ENCODE assay signal across 23 cellular contexts in the genomic region with DNA sequence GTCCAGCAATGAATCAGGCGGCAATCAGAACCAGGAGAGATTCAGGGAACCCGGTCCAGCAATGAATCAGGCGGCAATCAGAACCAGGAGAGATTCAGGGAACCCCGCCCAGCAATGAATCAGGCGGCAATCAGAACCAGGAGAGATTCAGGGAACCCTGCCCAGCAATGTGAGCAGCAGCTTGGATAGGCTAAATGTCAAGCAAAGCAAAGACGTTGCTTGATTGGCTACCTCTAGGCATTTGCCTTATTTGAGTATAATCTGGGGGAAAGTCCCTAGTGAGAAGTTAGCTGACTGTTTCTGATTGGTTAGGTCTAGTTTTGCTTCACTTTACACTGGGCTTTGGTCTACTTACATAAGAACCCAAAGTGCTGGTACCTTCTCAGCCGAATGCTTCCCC.
DNase-seq lines count a peak whose midpoint lies in the region; ATAC-seq and TF ChIP-seq lines count a peak whose summit lies in the region.
"Had no signal": no experiment of that assay in that cellular context is flagged by ENCODE, and none has a peak within 500 bp of the region (broad histone marks: within the 10 kb centered on the region; RNA-seq: fewer than 3 reads in every experiment).

No MANE protein-coding gene starts in this region.

- H2AFZ ChIP-seq in HCT116 (ENCODE audit: low read depth, low read length, poor library complexity, severe bottlenecking) (peak overlapping the region; percentile 72), fibroblast of lung (ENCODE audit: low read length) (no peak overlapping the region), smooth muscle cell (ENCODE audit: low read depth) (no peak overlapping the region)
- H2AFZ ChIP-seq: PC-9 had no signal

- DNase-seq in AG08396 (ENCODE audit: low spot score) (peak; percentile 21), HCT116 (ENCODE audit: low read depth, low spot score) (no peak), adipocyte (ENCODE audit: low read depth) (peak; percentile 47), fibroblast of lung (ENCODE audit: low read depth in 2 of 2) (peak; percentile 69 to 78), GF-D8 (lab: John Stamatoyannopoulos, UW) (no peak), smooth muscle cell (lab: John Stamatoyannopoulos, UW; ENCODE audit: unreplicated experiment) (no peak)
- DNase-seq: activated B cell treated with CpG ODN at 0.5 μM for 24 hours; activated CD4-positive, alpha-beta memory T cell treated with anti-CD3 and anti-CD28 coated beads for 36 hours; activated gamma-delta T cell; CD4-positive, alpha-beta memory T cell; natural killer cell; NCI-H1694; NCI-H2227 treated with DMSO at 0.1 percent for 48 hours; pancreas; PC-9; right lobe of liver; testis had no signal

- H3K9me3 ChIP-seq in HCT116 (ENCODE audit: control insufficient read depth in 1 of 2, insufficient read depth in 1 of 2, low read depth in 1 of 2, low read length in 2 of 2): no peaks in the 10 kb centered on the region
- no peaks in the 10 kb centered on the region for H3K9me3 ChIP-seq in adipocyte (ENCODE audit: control insufficient read depth, low read length)
- H3K9me3 ChIP-seq in fibroblast of lung (ENCODE audit: control insufficient read depth, insufficient read depth, low read depth, low read length): no peaks in the 10 kb centered on the region
- no peaks in the 10 kb centered on the region for H3K9me3 ChIP-seq in smooth muscle cell (replicated peaks; ENCODE audit: low read depth)
- H3K9me3 ChIP-seq: A549, pancreas, right lobe of liver, testis had no signal

- peak overlapping the region; percentile 52 for H3K4me2 ChIP-seq in HCT116 (ENCODE audit: low read length)
- H3K4me2 ChIP-seq in fibroblast of lung (ENCODE audit: extremely low read depth, insufficient read depth, low read length): no peak overlapping the region
- no peak overlapping the region for H3K4me2 ChIP-seq in smooth muscle cell
- H3K4me2 ChIP-seq: A549, PC-9 had no signal

- no peak overlapping the region for H3K4me3 Mint-ChIP-seq in stimulated activated memory B cell treated with anti-CD40 and anti-IgM and Interleukin-4, amounts not matched to agents 10 μg/mL and 1 μg/mL and 100 μg/mL, for 72 hours
- H3K4me3 Mint-ChIP-seq: activated B cell treated with CpG ODN at 0.5 μM for 24 hours; activated CD4-positive, alpha-beta memory T cell treated with anti-CD3 and anti-CD28 coated beads for 36 hours; CD4-positive, alpha-beta memory T cell; natural killer cell had no signal

- H3K9me3 Mint-ChIP-seq in stimulated activated memory B cell treated with anti-CD40 and anti-IgM and Interleukin-4, amounts not matched to agents 10 μg/mL and 1 μg/mL and 100 μg/mL, for 72 hours: peaks cover 3% of the 10 kb centered on the region

- H3K4me3 ChIP-seq in HCT116 (replicated peaks in 1 of 2; ENCODE audit: low read depth in 1 of 2, low read length in 2 of 2) (peak overlapping the region in 1 of 2 experiments; percentile 22; a peak in 1 of 4 replicates), adipocyte (ENCODE audit: low read length) (no peak overlapping the region), fibroblast of lung (replicated peaks in 1 of 4; ENCODE audit: control extremely low read depth in 1 of 4, insufficient read depth in 1 of 4, low read depth in 3 of 4, low read length in 4 of 4) (no peak overlapping the region), smooth muscle cell (no peak overlapping the region)
- H3K4me3 ChIP-seq: A549, GM12878, K562, pancreas, PC-9, right lobe of liver, testis had no signal

- RAD21 ChIA-PET in HCT116 (lab: Charles Lee; ENCODE audit: low non-redundant PET in 1 of 2, low total read pairs in 2 of 2, uncharacterized antibody in 2 of 2, unreplicated experiment in 2 of 2): no interaction called here

- no peak overlapping the region for H3K9ac ChIP-seq in HCT116 (ENCODE audit: low read length)
- H3K9ac ChIP-seq in adipocyte (ENCODE audit: low read length): no peak overlapping the region
- H3K9ac ChIP-seq in fibroblast of lung (ENCODE audit: insufficient read depth, low read length): no peak overlapping the region
- H3K9ac ChIP-seq in smooth muscle cell (ENCODE audit: low read depth): no peak overlapping the region

- H3K79me2 ChIP-seq in HCT116 (ENCODE audit: insufficient read depth, low read length) (no peaks in the 10 kb centered on the region), fibroblast of lung (ENCODE audit: control insufficient read depth, insufficient read depth, low read length) (no peaks in the 10 kb centered on the region), smooth muscle cell (ENCODE audit: low read depth) (no peaks in the 10 kb centered on the region)

- peak; percentile 54; the same call in 1 of the 2 replicates for ATAC-seq in HCT116
- ATAC-seq in stimulated activated memory B cell treated with anti-CD40 and anti-IgM and Interleukin-4, amounts not matched to agents 10 μg/mL and 1 μg/mL and 100 μg/mL, for 72 hours: no peak
- ATAC-seq in GM18511 (IDR thresholded peaks at IDR 0.05; ENCODE audit: unreplicated experiment): no peak
- ATAC-seq: A549, GM12878, K562, natural killer cell, pancreas, right lobe of liver had no signal

- no peak overlapping the region for H3K27ac ChIP-seq in HCT116 (ENCODE audit: low read depth, low read length)
- H3K27ac ChIP-seq in fibroblast of lung (ENCODE audit: insufficient read depth, low read length): no peak overlapping the region
- H3K27ac ChIP-seq in smooth muscle cell (ENCODE audit: low read depth): no peak overlapping the region
- H3K27ac ChIP-seq: A549, HL-60, pancreas, PC-9, right lobe of liver, testis had no signal

- WGBS in smooth muscle cell (ENCODE audit: low lambda C conversion rate): 95% methylated on average over 7 of the region's 7 CpGs

- TF ChIP-seq POLR2A in HCT116 (IDR thresholded peaks at IDR 0.05; ENCODE audit: borderline replicate concordance, extremely low read depth, insufficient read depth, insufficient read length): no peak

- peaks cover 0 to 18% of the 10 kb centered on the region in 2 experiments; a peak in 2 of 4 replicates for H3K4me1 ChIP-seq in HCT116 (ENCODE audit: control insufficient read depth in 1 of 2, insufficient read depth in 2 of 2, low read length in 2 of 2)
- H3K4me1 ChIP-seq in adipocyte (ENCODE audit: control insufficient read depth, insufficient read depth, low read length): peaks cover 15% of the 10 kb centered on the region
- no peaks in the 10 kb centered on the region for H3K4me1 ChIP-seq in fibroblast of lung (ENCODE audit: control insufficient read depth, extremely low read depth, insufficient read depth, low read length)
- no peaks in the 10 kb centered on the region for H3K4me1 ChIP-seq in smooth muscle cell (ENCODE audit: low read depth)
- H3K4me1 ChIP-seq: A549, pancreas, right lobe of liver, testis had no signal

- no peaks in the 10 kb centered on the region for H3K27me3 Mint-ChIP-seq in stimulated activated memory B cell treated with anti-CD40 and anti-IgM and Interleukin-4, amounts not matched to agents 10 μg/mL and 1 μg/mL and 100 μg/mL, for 72 hours
- H3K27me3 Mint-ChIP-seq: activated B cell treated with CpG ODN at 0.5 μM for 24 hours; activated CD4-positive, alpha-beta memory T cell treated with anti-CD3 and anti-CD28 coated beads for 36 hours; CD4-positive, alpha-beta memory T cell had no signal

- H3K27me3 ChIP-seq in HCT116 (ENCODE audit: insufficient read depth, low read length) (no peaks in the 10 kb centered on the region), adipocyte (replicated peaks; ENCODE audit: control insufficient read depth, insufficient read depth, low read length) (no peaks in the 10 kb centered on the region), fibroblast of lung (ENCODE audit: control insufficient read depth, insufficient read depth, low read length) (no peaks in the 10 kb centered on the region), smooth muscle cell (ENCODE audit: low read depth) (peaks cover 65% of the 10 kb centered on the region)
- H3K27me3 ChIP-seq: pancreas, right lobe of liver, testis had no signal

- BruUV-seq in HCT116 (replicated peaks; lab: Mats Ljungman, UMichigan): no TSS peak

- POLR2A ChIA-PET in HCT116 (lab: Charles Lee): no interaction called here

- no peaks in the 10 kb centered on the region for H3K36me3 Mint-ChIP-seq in stimulated activated memory B cell treated with anti-CD40 and anti-IgM and Interleukin-4, amounts not matched to agents 10 μg/mL and 1 μg/mL and 100 μg/mL, for 72 hours
- H3K36me3 Mint-ChIP-seq: activated CD4-positive, alpha-beta memory T cell treated with anti-CD3 and anti-CD28 coated beads for 36 hours; CD4-positive, alpha-beta memory T cell had no signal

- no peak for TF ChIP-seq RAD21 in HCT116 (IDR thresholded peaks at IDR 0.05; ENCODE audit: low read depth)

- intact Hi-C loops in HCT116 (cut with micrococcal nuclease): loop anchor here (5.0 kb wide), 1 partner anchor 271 kb away; no protein-coding TSS in a partner anchor

- CTCF ChIA-PET in HCT116 (lab: Charles Lee): no interaction called here

- H3K36me3 ChIP-seq in HCT116 (ENCODE audit: control insufficient read depth in 1 of 2, insufficient read depth in 2 of 2, low read length in 2 of 2) (no peaks in the 10 kb centered on the region), adipocyte (ENCODE audit: control insufficient read depth, insufficient read depth, low read length, severe bottlenecking) (no peaks in the 10 kb centered on the region), fibroblast of lung (ENCODE audit: control insufficient read depth, insufficient read depth, low read length) (no peaks in the 10 kb centered on the region), smooth muscle cell (ENCODE audit: low read depth) (no peaks in the 10 kb centered on the region)
- H3K36me3 ChIP-seq: pancreas, right lobe of liver had no signal

- TF ChIP-seq CTCF in HCT116 (IDR thresholded peaks at IDR 0.05 in 2 of 3, conservative IDR thresholded peaks at IDR 0.05 in 1 of 3; ENCODE audit: borderline replicate concordance in 1 of 3, insufficient read depth in 1 of 3, low read depth in 2 of 3, low read length in 2 of 3) (no peak), fibroblast of lung (conservative IDR thresholded peaks at IDR 0.05 in 1 of 2, IDR thresholded peaks at IDR 0.05 in 1 of 2; ENCODE audit: low read depth in 1 of 2, low read length in 2 of 2) (no peak), smooth muscle cell (IDR thresholded peaks at IDR 0.05; ENCODE audit: borderline replicate concordance, insufficient read depth, poor library complexity, severe bottlenecking) (no peak)

- H4K20me1 ChIP-seq in HCT116 (ENCODE audit: insufficient read depth): no peaks in the 10 kb centered on the region
- H4K20me1 ChIP-seq in fibroblast of lung (ENCODE audit: control insufficient read depth, extremely low read depth, insufficient read depth, low read length): no peaks in the 10 kb centered on the region
- H4K20me1 ChIP-seq in smooth muscle cell (ENCODE audit: low read depth): no peaks in the 10 kb centered on the region

- no peaks in the 10 kb centered on the region for H3F3A ChIP-seq in smooth muscle cell (ENCODE audit: low read depth)

- no peaks in the 10 kb centered on the region for H3K4me1 Mint-ChIP-seq in stimulated activated memory B cell treated with anti-CD40 and anti-IgM and Interleukin-4, amounts not matched to agents 10 μg/mL and 1 μg/mL and 100 μg/mL, for 72 hours
- H3K4me1 Mint-ChIP-seq: activated B cell treated with CpG ODN at 0.5 μM for 24 hours; CD4-positive, alpha-beta memory T cell; natural killer cell had no signal

- H3K27ac Mint-ChIP-seq in stimulated activated memory B cell treated with anti-CD40 and anti-IgM and Interleukin-4, amounts not matched to agents 10 μg/mL and 1 μg/mL and 100 μg/mL, for 72 hours: no peak overlapping the region
- H3K27ac Mint-ChIP-seq: activated B cell treated with CpG ODN at 0.5 μM for 24 hours; activated CD4-positive, alpha-beta memory T cell treated with anti-CD3 and anti-CD28 coated beads for 36 hours; CD4-positive, alpha-beta memory T cell; natural killer cell had no signal

- no peaks in the 10 kb centered on the region; the same call in 1 of the 2 replicates for H3K9me2 ChIP-seq in HCT116 (ENCODE audit: insufficient read depth)

Comparison
In these comparisons a context has a peak if more than half of its experiments do, and no peak if none do; other contexts are left out.
1. DNase-seq: peak in AG08396 (single experiment), adipocyte (single experiment) and fibroblast of lung (2 of 2); none in HCT116 (single experiment), GF-D8 (single experiment) and smooth muscle cell (single experiment).